In genomic region chr2:20223345-20224190, GRCh38 we compare ENCODE assay signal across 8 cellular contexts. TPM values are rescaled to one million over a fixed set of nuclear protein-coding genes. Genes with fewer than 3 reads are reported as not detected.
DNase-seq lines count a peak whose midpoint lies in the region; ATAC-seq, FAIRE-seq and TF ChIP-seq lines count a peak whose summit lies in the region.

No MANE protein-coding gene starts in this region.

- H3K79me2 ChIP-seq in ACC112 (ENCODE audit: control insufficient read depth, insufficient read depth, low read length, unreplicated experiment): no peaks in the 10 kb centered on the region

- peak overlapping the region in 6 of 10 donors; percentile 17 to 57 (median 42) for H3K4me3 Mint-ChIP-seq in naive thymus-derived CD8-positive, alpha-beta T cell

- H3K9me3 Mint-ChIP-seq in naive thymus-derived CD8-positive, alpha-beta T cell: peaks cover 0 to 2% (median 0%) of the 10 kb centered on the region in 9 donors

- H3K4me1 Mint-ChIP-seq in naive thymus-derived CD8-positive, alpha-beta T cell: peaks cover 0 to 9% (median 4%) of the 10 kb centered on the region in 4 donors

- peaks cover 5% of the 10 kb centered on the region; the same call in 1 of the 2 replicates for H3K9me3 ChIP-seq in SJSA1 (replicated peaks)
- H3K9me3 ChIP-seq in esophagus (ENCODE audit: control insufficient read depth in 2 of 2, insufficient read depth in 1 of 2, low read depth in 1 of 2, low read length in 1 of 2): no peaks in the 10 kb centered on the region

- no peak; the same call in 1 of the 2 replicates for TF ChIP-seq POLR2A in GM12891 (IDR thresholded peaks at IDR 0.05; ENCODE audit: low read depth, low read length)

- H3K27me3 Mint-ChIP-seq in naive thymus-derived CD8-positive, alpha-beta T cell: peaks cover 15 to 61% (median 47%) of the 10 kb centered on the region in 5 donors

- H3K27ac Mint-ChIP-seq in naive thymus-derived CD8-positive, alpha-beta T cell: no peak overlapping the region

- no peak for FAIRE-seq in GM12891 (lab: Jason Lieb, UNC)

- peak overlapping the region; percentile 77 for H3K4me3 ChIP-seq in ACC112 (ENCODE audit: low read depth, low read length)
- peak overlapping the region; percentile 86 for H3K4me3 ChIP-seq in SJSA1
- H3K4me3 ChIP-seq in esophagus (ENCODE audit: low read depth in 1 of 2, low read length in 2 of 2): peak overlapping the region; percentile 66 to 80

- no peak for DNase-seq in GM12891 (ENCODE audit: insufficient read length, low spot score)
- DNase-seq in SJSA1 (ENCODE audit: low read depth in 1 of 2, low spot score in 2 of 2): peak; percentile 71 to 73
- no peak for DNase-seq in naive thymus-derived CD8-positive, alpha-beta T cell
- no peak for DNase-seq in effector CD8-positive, alpha-beta T cell (lab: John Stamatoyannopoulos, UW)
- DNase-seq in stimulated activated CD4-positive, alpha-beta T cell treated with anti-CD3 and anti-CD28 coated beads, Interleukin-4, amount 100 ng/mL, for 24 hours: no peak

- peaks cover 20% of the 10 kb centered on the region for H3K4me1 ChIP-seq in ACC112 (ENCODE audit: control insufficient read depth, insufficient read depth, low read length, unreplicated experiment)
- H3K4me1 ChIP-seq in SJSA1 (replicated peaks): peaks cover 58% of the 10 kb centered on the region
- H3K4me1 ChIP-seq in esophagus (ENCODE audit: control insufficient read depth in 2 of 2, insufficient read depth in 2 of 2, low read length in 1 of 2): peaks cover 0 to 22% of the 10 kb centered on the region in 2 donors

- H3K36me3 Mint-ChIP-seq in naive thymus-derived CD8-positive, alpha-beta T cell: no peaks in the 10 kb centered on the region

- ATAC-seq in HG03521 (IDR thresholded peaks at IDR 0.05; ENCODE audit: unreplicated experiment): peak; percentile 14
- peak in 1 of 2 donors; percentile 30 for ATAC-seq in naive thymus-derived CD8-positive, alpha-beta T cell

- H3K36me3 ChIP-seq in ACC112 (ENCODE audit: insufficient read depth, low read length) (no peaks in the 10 kb centered on the region), SJSA1 (peaks cover 40% of the 10 kb centered on the region), esophagus (ENCODE audit: control insufficient read depth in 2 of 2, insufficient read depth in 2 of 2, low read length in 1 of 2) (peaks cover 0 to 4% of the 10 kb centered on the region in 2 donors)

- H3K27ac ChIP-seq in ACC112 (ENCODE audit: low read depth, low read length) (no peak overlapping the region), SJSA1 (peak overlapping the region; percentile 48), esophagus (ENCODE audit: low read depth in 2 of 2, low read length in 1 of 2) (peak overlapping the region; percentile 89 to 98)

- peak overlapping the region; percentile 63 for H2AFZ ChIP-seq in ACC112 (ENCODE audit: low read length, unreplicated experiment)

- 1% methylated on average over 68 to 71 of the region's 71 CpGs for WGBS in esophagus, 2 donors

- POLR2A ChIA-PET in naive thymus-derived CD8-positive, alpha-beta T cell (lab: Charles Lee): no interaction called here

- H3K27me3 ChIP-seq in ACC112 (ENCODE audit: insufficient read depth, low read length) (no peaks in the 10 kb centered on the region; the same call in 1 of the 2 replicates), SJSA1 (replicated peaks) (no peaks in the 10 kb centered on the region), esophagus (ENCODE audit: control insufficient read depth in 1 of 2, insufficient read depth in 2 of 2, low read length in 2 of 2) (no peaks in the 10 kb centered on the region)

TF ChIP-seq in GM12891, 5 proteins besides CTCF, POLR2A, EP300 and RAD21:
- no peak for TF ChIP-seq PAX5 (IDR thresholded peaks at IDR 0.05; ENCODE audit: insufficient read depth, low read length, severe bottlenecking)
- no peak for TF ChIP-seq POU2F2 (IDR thresholded peaks at IDR 0.05; ENCODE audit: low read depth, low read length)
- no peak for TF ChIP-seq TAF1 (IDR thresholded peaks at IDR 0.05; ENCODE audit: low read depth, low read length)
- no peak for TF ChIP-seq POLR2AphosphoS5 (IDR thresholded peaks at IDR 0.05; ENCODE audit: low read depth, low read length)
- TF ChIP-seq SPI1 (IDR thresholded peaks at IDR 0.05; ENCODE audit: low read depth, low read length): 0 out of 2 replicates have a peak, but pooled peaks have one; percentile 22

RNA-seq across cellular contexts. Expression of gene SDC1, which starts 1.4 kb away (rescaled TPM):
- 25.5 TPM for polyA plus RNA-seq in GM12891 (2012; ENCODE audit: low read depth, missing spikeins)
- 75.2 and 117 TPM in 2 replicates for total RNA-seq in SJSA1 (2014; rRNA removed; shearing (Covaris generic))
- polyA plus RNA-seq in esophagus: 100 to 1,000 TPM; 239 to 334 TPM
- total RNA-seq in naive thymus-derived CD8-positive, alpha-beta T cell: not detected
- polyA plus RNA-seq in naive thymus-derived CD8-positive, alpha-beta T cell: not detected

Comparison
In these comparisons a context has a peak if more than half of its experiments do, and no peak if none do; other contexts are left out.
1. DNase-seq: peak in SJSA1 (2 of 2); none in GM12891 (single experiment), naive thymus-derived CD8-positive, alpha-beta T cell (0 of 10), effector CD8-positive, alpha-beta T cell (single experiment) and stimulated activated CD4-positive, alpha-beta T cell treated with anti-CD3 and anti-CD28 coated beads, Interleukin-4, amount 100 ng/mL, for 24 hours (single experiment).
2. RNA of gene SDC1, which starts 1.4 kb away (total RNA-seq): 75.2 to 117 TPM in SJSA1; not detected in naive thymus-derived CD8-positive, alpha-beta T cell; every median in the first group is over 10 times any median in the second.
3. Peak in every context shown above with its lines, with median percentiles within 50 percentile points of each other: H3K4me3 ChIP-seq.